17 cellular contexts compared by ENCODE assay signal in the genomic region with DNA sequence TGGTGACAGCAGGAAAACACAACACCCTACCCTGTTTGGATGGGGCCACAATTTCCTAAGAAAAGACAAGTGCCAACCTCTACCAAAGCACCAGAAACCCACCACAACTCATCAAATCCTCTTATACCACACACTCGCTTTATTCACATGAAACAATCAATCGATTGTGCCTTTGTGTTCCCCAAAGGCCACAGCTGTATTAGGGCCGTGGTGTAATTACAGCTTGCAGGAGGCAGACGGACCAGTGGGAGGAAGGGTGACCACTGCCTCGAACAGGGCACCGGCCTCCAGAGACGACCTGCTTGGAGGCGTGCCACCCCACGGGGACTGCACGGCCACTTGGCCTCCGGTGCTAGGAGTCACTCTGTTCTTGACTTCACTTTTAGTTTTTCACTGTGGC.
A peak's percentile ranks its signal among the peaks of the same experiment; 100 is the strongest.
DNase-seq lines count a peak whose midpoint lies in the region; ATAC-seq and TF ChIP-seq lines count a peak whose summit lies in the region.
"Had no signal": no experiment of that assay in that cellular context is flagged by ENCODE, and none has a peak within 500 bp of the region (broad histone marks: within the 10 kb centered on the region; RNA-seq: fewer than 3 reads in every experiment).

No MANE protein-coding gene starts in this region.

- 83% methylated on average over 11 of the region's 11 CpGs for WGBS in esophagus muscularis mucosa
- 94% methylated on average over 11 of the region's 11 CpGs for WGBS in SK-N-SH (ENCODE audit: low lambda C conversion rate)

- no peak for TF ChIP-seq RAD21 in SK-N-SH (IDR thresholded peaks at IDR 0.05; ENCODE audit: low read length)

- H3K4me2 ChIP-seq in SK-N-SH, result no peak overlapping the region
- H3K4me2 ChIP-seq: BLaER1 treated with 17β-estradiol and CSF1 and Interleukin-3, amounts not matched to agents 10 nM and 100 nM had no signal

- POLR2A ChIA-PET in SK-N-SH (lab: Yijun Ruan, JAX), result no interaction called here

- H3K27ac ChIP-seq in esophagus muscularis mucosa (replicated peaks in 1 of 4), result no peak overlapping the region
- H3K27ac ChIP-seq in SK-N-SH (ENCODE audit: low read depth in 2 of 2, low read length in 1 of 2), result no peak overlapping the region
- H3K27ac ChIP-seq: 22Rv1; BLaER1 treated with 17β-estradiol and CSF1 and Interleukin-3, amounts not matched to agents 10 nM and 100 nM had no signal

- H3K4me1 ChIP-seq in esophagus muscularis mucosa (peaks cover 0 to 15% (median 12%) of the 10 kb centered on the region in 4 donors), SK-N-SH (ENCODE audit: control insufficient read depth in 1 of 2, insufficient read depth in 2 of 2, low read depth in 1 of 2, low read length in 1 of 2) (peaks cover 7 to 25% of the 10 kb centered on the region in 2 experiments; a peak in 3 of 4 replicates)

- no peaks in the 10 kb centered on the region for H3K9me3 ChIP-seq in esophagus muscularis mucosa
- no peaks in the 10 kb centered on the region for H3K9me3 ChIP-seq in SK-N-SH
- H3K9me3 ChIP-seq: BLaER1 treated with 17β-estradiol and CSF1 and Interleukin-3, amounts not matched to agents 10 nM and 100 nM had no signal

- TF ChIP-seq EP300 in esophagus muscularis mucosa (IDR thresholded peaks at IDR 0.05) (no peak), SK-N-SH (IDR thresholded peaks at IDR 0.05; ENCODE audit: borderline replicate concordance in 1 of 2, low read depth in 1 of 2, low read length in 1 of 2) (no peak)

- TF ChIP-seq POLR2A in esophagus muscularis mucosa (IDR thresholded peaks at IDR 0.05; ENCODE audit: low read depth), result no peak

- H2AFZ ChIP-seq in SK-N-SH (ENCODE audit: low read depth), result no peak overlapping the region

- H3K27me3 ChIP-seq in esophagus muscularis mucosa (no peaks in the 10 kb centered on the region), SK-N-SH (ENCODE audit: insufficient read depth) (no peaks in the 10 kb centered on the region)
- H3K27me3 ChIP-seq: BLaER1 treated with 17β-estradiol and CSF1 and Interleukin-3, amounts not matched to agents 10 nM and 100 nM had no signal

- H3K9me2 ChIP-seq in SK-N-SH, result no peaks in the 10 kb centered on the region

- H3K4me3 ChIP-seq in esophagus muscularis mucosa (no peak overlapping the region), SK-N-SH (ENCODE audit: low read depth in 2 of 2, low read length in 1 of 2) (no peak overlapping the region)
- H3K4me3 ChIP-seq: BLaER1 treated with 17β-estradiol and CSF1 and Interleukin-3, amounts not matched to agents 10 nM and 100 nM had no signal

- TF ChIP-seq CTCF in esophagus muscularis mucosa (IDR thresholded peaks at IDR 0.05), result no peak
- no peak for TF ChIP-seq CTCF in SK-N-SH (IDR thresholded peaks at IDR 0.05)

- ATAC-seq in HG02884 (IDR thresholded peaks at IDR 0.05; ENCODE audit: unreplicated experiment), result no peak
- ATAC-seq: Right ventricle myocardium inferior had no signal

- no peak overlapping the region for H3K9ac ChIP-seq in SK-N-SH
- H3K9ac ChIP-seq: BLaER1 treated with 17β-estradiol and CSF1 and Interleukin-3, amounts not matched to agents 10 nM and 100 nM had no signal

- H4K20me1 ChIP-seq in SK-N-SH (ENCODE audit: insufficient read depth), result no peaks in the 10 kb centered on the region
- H4K20me1 ChIP-seq: BLaER1 treated with 17β-estradiol and CSF1 and Interleukin-3, amounts not matched to agents 10 nM and 100 nM had no signal

- H3K36me3 ChIP-seq in esophagus muscularis mucosa (no peaks in the 10 kb centered on the region), SK-N-SH (replicated peaks in 1 of 2; ENCODE audit: control insufficient read depth in 1 of 2, insufficient read depth in 2 of 2, low read length in 1 of 2) (no peaks in the 10 kb centered on the region)

- intact Hi-C loops in esophagus muscularis mucosa (cut with DNase I), result no loop called here

- no peaks in the 10 kb centered on the region for H3F3A ChIP-seq in SK-N-SH (replicated peaks; ENCODE audit: insufficient read depth)

- peak; percentile 55 for DNase-seq in NCI-H146 (lab: John Stamatoyannopoulos, UW)
- no peak for DNase-seq in NCI-H146 treated with DMSO at 0.1 percent for 48 hours (lab: John Stamatoyannopoulos, UW; ENCODE audit: unreplicated experiment)
- DNase-seq in inferior parietal cortex (ENCODE audit: extremely low spot score), result peak; percentile 58
- peak; percentile 10 for DNase-seq in occipital lobe (lab: John Stamatoyannopoulos, UW)
- no peak for DNase-seq in esophagus muscularis mucosa (ENCODE audit: extremely low spot score)
- DNase-seq in SK-N-SH, result no peak
- DNase-seq in NAMALWA (ENCODE audit: low spot score), result no peak
- DNase-seq: HCEC 1CT, KBM-7, NCI-H1105 treated with DMSO at 0.1 percent for 48 hours, NCI-H2029, NCI-H2171 treated with DMSO at 0.1 percent for 48 hours, NCI-H774 had no signal

- CTCF ChIA-PET in SK-N-SH (lab: Yijun Ruan, JAX), result no interaction called here

- H3K79me2 ChIP-seq in SK-N-SH (ENCODE audit: insufficient read depth), result no peaks in the 10 kb centered on the region

TF ChIP-seq in SK-N-SH, 30 proteins besides CTCF, POLR2A, EP300 and RAD21:
- TF ChIP-seq, protein P1, sequence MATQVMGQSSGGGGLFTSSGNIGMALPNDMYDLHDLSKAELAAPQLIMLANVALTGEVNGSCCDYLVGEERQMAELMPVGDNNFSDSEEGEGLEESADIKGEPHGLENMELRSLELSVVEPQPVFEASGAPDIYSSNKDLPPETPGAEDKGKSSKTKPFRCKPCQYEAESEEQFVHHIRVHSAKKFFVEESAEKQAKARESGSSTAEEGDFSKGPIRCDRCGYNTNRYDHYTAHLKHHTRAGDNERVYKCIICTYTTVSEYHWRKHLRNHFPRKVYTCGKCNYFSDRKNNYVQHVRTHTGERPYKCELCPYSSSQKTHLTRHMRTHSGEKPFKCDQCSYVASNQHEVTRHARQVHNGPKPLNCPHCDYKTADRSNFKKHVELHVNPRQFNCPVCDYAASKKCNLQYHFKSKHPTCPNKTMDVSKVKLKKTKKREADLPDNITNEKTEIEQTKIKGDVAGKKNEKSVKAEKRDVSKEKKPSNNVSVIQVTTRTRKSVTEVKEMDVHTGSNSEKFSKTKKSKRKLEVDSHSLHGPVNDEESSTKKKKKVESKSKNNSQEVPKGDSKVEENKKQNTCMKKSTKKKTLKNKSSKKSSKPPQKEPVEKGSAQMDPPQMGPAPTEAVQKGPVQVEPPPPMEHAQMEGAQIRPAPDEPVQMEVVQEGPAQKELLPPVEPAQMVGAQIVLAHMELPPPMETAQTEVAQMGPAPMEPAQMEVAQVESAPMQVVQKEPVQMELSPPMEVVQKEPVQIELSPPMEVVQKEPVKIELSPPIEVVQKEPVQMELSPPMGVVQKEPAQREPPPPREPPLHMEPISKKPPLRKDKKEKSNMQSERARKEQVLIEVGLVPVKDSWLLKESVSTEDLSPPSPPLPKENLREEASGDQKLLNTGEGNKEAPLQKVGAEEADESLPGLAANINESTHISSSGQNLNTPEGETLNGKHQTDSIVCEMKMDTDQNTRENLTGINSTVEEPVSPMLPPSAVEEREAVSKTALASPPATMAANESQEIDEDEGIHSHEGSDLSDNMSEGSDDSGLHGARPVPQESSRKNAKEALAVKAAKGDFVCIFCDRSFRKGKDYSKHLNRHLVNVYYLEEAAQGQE (IDR thresholded peaks at IDR 0.05; ENCODE audit: low read depth, low read length), result no peak
- no peak for TF ChIP-seq TCF12 (IDR thresholded peaks at IDR 0.05)
- TF ChIP-seq RXRA (IDR thresholded peaks at IDR 0.05; ENCODE audit: borderline replicate concordance, low read depth), result no peak
- TF ChIP-seq, protein P2, sequence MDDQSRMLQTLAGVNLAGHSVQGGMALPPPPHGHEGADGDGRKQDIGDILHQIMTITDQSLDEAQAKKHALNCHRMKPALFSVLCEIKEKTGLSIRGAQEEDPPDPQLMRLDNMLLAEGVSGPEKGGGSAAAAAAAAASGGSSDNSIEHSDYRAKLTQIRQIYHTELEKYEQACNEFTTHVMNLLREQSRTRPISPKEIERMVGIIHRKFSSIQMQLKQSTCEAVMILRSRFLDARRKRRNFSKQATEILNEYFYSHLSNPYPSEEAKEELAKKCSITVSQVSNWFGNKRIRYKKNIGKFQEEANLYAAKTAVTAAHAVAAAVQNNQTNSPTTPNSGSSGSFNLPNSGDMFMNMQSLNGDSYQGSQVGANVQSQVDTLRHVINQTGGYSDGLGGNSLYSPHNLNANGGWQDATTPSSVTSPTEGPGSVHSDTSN (IDR thresholded peaks at IDR 0.05), result no peak
- no peak for TF ChIP-seq YY1 (IDR thresholded peaks at IDR 0.05; ENCODE audit: low read depth)
- TF ChIP-seq, protein P3, sequence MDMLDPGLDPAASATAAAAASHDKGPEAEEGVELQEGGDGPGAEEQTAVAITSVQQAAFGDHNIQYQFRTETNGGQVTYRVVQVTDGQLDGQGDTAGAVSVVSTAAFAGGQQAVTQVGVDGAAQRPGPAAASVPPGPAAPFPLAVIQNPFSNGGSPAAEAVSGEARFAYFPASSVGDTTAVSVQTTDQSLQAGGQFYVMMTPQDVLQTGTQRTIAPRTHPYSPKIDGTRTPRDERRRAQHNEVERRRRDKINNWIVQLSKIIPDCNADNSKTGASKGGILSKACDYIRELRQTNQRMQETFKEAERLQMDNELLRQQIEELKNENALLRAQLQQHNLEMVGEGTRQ (IDR thresholded peaks at IDR 0.05; ENCODE audit: borderline replicate concordance, low read depth, low read length), result no peak
- TF ChIP-seq RFX5 (IDR thresholded peaks at IDR 0.05; ENCODE audit: low read length), result no peak
- no peak for TF ChIP-seq NRF1 (IDR thresholded peaks at IDR 0.05; ENCODE audit: low read depth, low read length)
- TF ChIP-seq MXI1 (IDR thresholded peaks at IDR 0.05; ENCODE audit: low read depth, low read length), result no peak
- no peak for TF ChIP-seq ELF1 (IDR thresholded peaks at IDR 0.05)
- no peak for TF ChIP-seq TEAD4 (IDR thresholded peaks at IDR 0.05; ENCODE audit: borderline replicate concordance, insufficient read depth)
- TF ChIP-seq MEF2A (IDR thresholded peaks at IDR 0.05; ENCODE audit: borderline replicate concordance, low read depth), result no peak
- TF ChIP-seq, protein P4, sequence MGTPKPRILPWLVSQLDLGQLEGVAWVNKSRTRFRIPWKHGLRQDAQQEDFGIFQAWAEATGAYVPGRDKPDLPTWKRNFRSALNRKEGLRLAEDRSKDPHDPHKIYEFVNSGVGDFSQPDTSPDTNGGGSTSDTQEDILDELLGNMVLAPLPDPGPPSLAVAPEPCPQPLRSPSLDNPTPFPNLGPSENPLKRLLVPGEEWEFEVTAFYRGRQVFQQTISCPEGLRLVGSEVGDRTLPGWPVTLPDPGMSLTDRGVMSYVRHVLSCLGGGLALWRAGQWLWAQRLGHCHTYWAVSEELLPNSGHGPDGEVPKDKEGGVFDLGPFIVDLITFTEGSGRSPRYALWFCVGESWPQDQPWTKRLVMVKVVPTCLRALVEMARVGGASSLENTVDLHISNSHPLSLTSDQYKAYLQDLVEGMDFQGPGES (IDR thresholded peaks at IDR 0.05; ENCODE audit: low read depth, low read length), result no peak
- no peak for TF ChIP-seq GABPA (IDR thresholded peaks at IDR 0.05; ENCODE audit: low read depth)

Comparison
In these comparisons a context has a peak if more than half of its experiments do, and no peak if none do; other contexts are left out.
1. DNase-seq: peak in NCI-H146 (single experiment), inferior parietal cortex (single experiment) and occipital lobe (single experiment); none in NCI-H146 treated with DMSO at 0.1 percent for 48 hours (single experiment), esophagus muscularis mucosa (single experiment), SK-N-SH (single experiment) and NAMALWA (single experiment).